In the genomic region with DNA sequence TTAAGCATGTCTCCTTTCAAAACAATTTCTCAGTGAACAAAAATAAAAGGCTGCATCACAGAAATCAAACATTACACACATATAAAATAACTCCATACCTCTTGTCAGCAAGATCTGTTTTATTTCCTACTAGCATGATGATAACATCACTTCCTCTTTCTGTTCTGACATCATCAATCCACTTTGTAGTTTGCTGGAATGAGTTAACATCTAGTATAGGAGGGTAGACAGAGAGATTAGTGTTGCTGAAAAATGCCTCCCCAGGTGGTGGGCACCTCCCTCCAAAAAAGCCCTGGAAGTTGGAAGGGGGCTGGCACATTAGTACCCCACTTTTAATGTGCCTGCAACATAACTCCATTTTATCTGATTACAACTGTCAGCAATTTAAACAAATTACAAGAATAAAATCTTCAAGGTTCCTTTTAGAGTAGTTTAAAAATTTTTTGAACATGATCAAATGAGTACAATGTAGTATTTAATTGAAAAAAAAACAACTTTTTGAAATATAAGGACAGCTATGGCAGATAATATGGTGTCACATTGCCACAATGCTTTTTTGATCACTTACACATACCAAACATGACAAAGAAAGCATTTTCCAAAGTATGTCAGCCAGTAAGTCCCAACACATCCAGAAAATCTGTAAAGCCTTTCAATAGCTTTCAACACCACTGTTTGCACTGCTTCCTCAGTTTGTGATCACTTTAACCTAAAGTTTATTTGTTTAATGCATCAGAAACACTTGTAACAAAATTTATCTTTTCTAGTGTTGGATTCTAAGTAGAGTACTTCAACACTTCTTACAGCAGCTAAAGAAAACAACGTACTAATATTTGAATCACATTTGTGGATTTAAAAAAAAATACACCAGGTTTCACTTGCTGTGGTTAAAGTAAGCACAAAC, we compare ENCODE assay signal across 13 cellular contexts. TPM values are rescaled to one million over a fixed set of nuclear protein-coding genes. Genes with fewer than 3 reads are reported as not detected.
A peak's percentile ranks its signal among the peaks of the same experiment; 100 is the strongest.
DNase-seq lines count a peak whose midpoint lies in the region; ATAC-seq, FAIRE-seq and TF ChIP-seq lines count a peak whose summit lies in the region.
"Had no signal": no experiment of that assay in that cellular context is flagged by ENCODE, and none has a peak within 500 bp of the region (broad histone marks: within the 10 kb centered on the region; RNA-seq: fewer than 3 reads in every experiment).

No MANE protein-coding gene starts in this region.

- no peak for TF ChIP-seq POLR2A in H54 (IDR thresholded peaks at IDR 0.05; ENCODE audit: low read depth, low read length)

- peak; percentile 75 for FAIRE-seq in H54 (lab: Jason Lieb, UNC)
- FAIRE-seq: kidney had no signal

- peak overlapping the region; percentile 21 for H3K27ac Mint-ChIP-seq in T-helper 1 cell treated with Interleukin-12 subunit alpha and Interleukin-12 subunit beta and Interleukin-4 antibody, amounts not matched to agents 30 μg/mL and 1 μg/mL, for 36 hours
- peak overlapping the region; percentile 18 to 76 (median 50) for H3K27ac Mint-ChIP-seq in immature natural killer cell
- H3K27ac Mint-ChIP-seq: activated naive CD4-positive, alpha-beta T cell treated with anti-CD3 and anti-CD28 coated beads, Interleukin-2, amount 50 U/mL, for 72 hours had no signal

- no peaks in the 10 kb centered on the region for H3K9me3 Mint-ChIP-seq in T-helper 1 cell treated with Interleukin-12 subunit alpha and Interleukin-12 subunit beta and Interleukin-4 antibody, amounts not matched to agents 30 μg/mL and 1 μg/mL, for 36 hours
- H3K9me3 Mint-ChIP-seq in immature natural killer cell, result no peaks in the 10 kb centered on the region
- H3K9me3 Mint-ChIP-seq: activated naive CD4-positive, alpha-beta T cell treated with anti-CD3 and anti-CD28 coated beads, Interleukin-2, amount 50 U/mL, for 72 hours had no signal

- H3K27me3 Mint-ChIP-seq in T-helper 1 cell treated with Interleukin-12 subunit alpha and Interleukin-12 subunit beta and Interleukin-4 antibody, amounts not matched to agents 30 μg/mL and 1 μg/mL, for 36 hours (ENCODE audit: low read depth), result no peaks in the 10 kb centered on the region
- H3K27me3 Mint-ChIP-seq in immature natural killer cell (ENCODE audit: low read depth in 3 of 3), result no peaks in the 10 kb centered on the region

- H3K4me1 Mint-ChIP-seq in T-helper 1 cell treated with Interleukin-12 subunit alpha and Interleukin-12 subunit beta and Interleukin-4 antibody, amounts not matched to agents 30 μg/mL and 1 μg/mL, for 36 hours (ENCODE audit: low read depth), result peaks cover 4% of the 10 kb centered on the region
- peaks cover 4 to 28% of the 10 kb centered on the region in 2 donors for H3K4me1 Mint-ChIP-seq in immature natural killer cell

- peak; percentile 58 for DNase-seq in CD1c-positive myeloid dendritic cell (ENCODE audit: extremely low spot score)
- no peak for DNase-seq in H54 (ENCODE audit: insufficient read length, low spot score)
- no peak for DNase-seq in immature natural killer cell
- DNase-seq in cerebellar cortex (ENCODE audit: low spot score), result no peak
- no peak for DNase-seq in UCSD-AML1 (lab: John Stamatoyannopoulos, UW; ENCODE audit: unreplicated experiment)
- DNase-seq in stimulated activated CD4-positive, alpha-beta T cell treated with anti-CD3 and anti-CD28 coated beads, Interleukin-2, amount 100 ng/mL, for 48 hours, result no peak
- DNase-seq: DMS79 treated with DMSO at 0.1 percent for 48 hours, kidney, NCI-H510A, T1000 had no signal

- ATAC-seq in GM18873 (IDR thresholded peaks at IDR 0.05; ENCODE audit: low FRiP score, unreplicated experiment), result no peak
- ATAC-seq: activated naive CD4-positive, alpha-beta T cell treated with anti-CD3 and anti-CD28 coated beads, Interleukin-2, amount 50 U/mL, for 72 hours had no signal

- H3K36me3 Mint-ChIP-seq in T-helper 1 cell treated with Interleukin-12 subunit alpha and Interleukin-12 subunit beta and Interleukin-4 antibody, amounts not matched to agents 30 μg/mL and 1 μg/mL, for 36 hours (ENCODE audit: low read depth), result peaks cover 26% of the 10 kb centered on the region
- peaks cover 0 to 17% (median 8%) of the 10 kb centered on the region in 3 donors for H3K36me3 Mint-ChIP-seq in immature natural killer cell

- H3K4me3 Mint-ChIP-seq in T-helper 1 cell treated with Interleukin-12 subunit alpha and Interleukin-12 subunit beta and Interleukin-4 antibody, amounts not matched to agents 30 μg/mL and 1 μg/mL, for 36 hours, result no peak overlapping the region
- no peak overlapping the region for H3K4me3 Mint-ChIP-seq in immature natural killer cell

RNA-seq across cellular contexts. Expression of gene RAB6A, which starts 44.5 kb away (rescaled TPM):
- polyA plus RNA-seq in immature natural killer cell, result 100 to 1,000 TPM; 127 to 162 (median 131) TPM
